Comparison of ENCODE assay signal across 12 cellular contexts in genomic region chr22:20459152-20459542, GRCh38. TPM values are rescaled to one million over a fixed set of nuclear protein-coding genes. Genes with fewer than 3 reads are reported as not detected.
DNase-seq lines count a peak whose midpoint lies in the region; ATAC-seq and TF ChIP-seq lines count a peak whose summit lies in the region.
"Had no signal": no experiment of that assay in that cellular context is flagged by ENCODE, and none has a peak within 500 bp of the region (broad histone marks: within the 10 kb centered on the region; RNA-seq: fewer than 3 reads in every experiment).

No MANE protein-coding gene starts in this region.

- H3K27ac Mint-ChIP-seq in chondrocyte (ENCODE audit: unreplicated experiment) (no peak overlapping the region), neural crest cell (ENCODE audit: unreplicated experiment) (peak overlapping the region; percentile 79)
- H3K27ac Mint-ChIP-seq: B cell had no signal

- intact Hi-C loops in Right ventricle myocardium inferior (cut with DNase I) = loop anchor here (5.0 to 10.0 kb wide), 2 partner anchors 38 to 64 kb away; partner anchors contain the start of genes KLHL22 and ZNF74
- intact Hi-C loops in left ventricle myocardium superior (cut with micrococcal nuclease) = loop anchor here (5.0 kb wide), 1 partner anchor 42 kb away; no protein-coding TSS in a partner anchor

- no peak for ATAC-seq in Right ventricle myocardium inferior
- no peak for ATAC-seq in left ventricle myocardium superior

- peaks cover 19% of the 10 kb centered on the region for H3K36me3 Mint-ChIP-seq in chondrocyte (ENCODE audit: low read depth)
- H3K36me3 Mint-ChIP-seq in neural crest cell (ENCODE audit: low read depth) = peaks cover 10% of the 10 kb centered on the region

- peak; percentile 9 for DNase-seq in Right ventricle myocardium inferior (ENCODE audit: missing footprints)
- no peak for DNase-seq in left ventricle myocardium superior
- peak; percentile 42 for DNase-seq in chondrocyte (ENCODE audit: low spot score)
- no peak for DNase-seq in neural crest cell (ENCODE audit: low read depth, low spot score)
- DNase-seq in NCI-H128 (lab: John Stamatoyannopoulos, UW; ENCODE audit: unreplicated experiment) = no peak
- DNase-seq in NCI-H2227 (lab: John Stamatoyannopoulos, UW; ENCODE audit: unreplicated experiment) = no peak
- no peak for DNase-seq in occipital lobe (lab: John Stamatoyannopoulos, UW)
- DNase-seq: KBM-7, NCI-H1048, NCI-H774, PC-9 had no signal

- no peak for TF ChIP-seq CTCF in chondrocyte (IDR thresholded peaks at IDR 0.05)
- no peak for TF ChIP-seq CTCF in neural crest cell (conservative IDR thresholded peaks at IDR 0.05)

- H3K4me1 Mint-ChIP-seq in chondrocyte (ENCODE audit: low read depth) (peaks cover 30% of the 10 kb centered on the region), neural crest cell (peaks cover 26% of the 10 kb centered on the region)

- no peak overlapping the region for H3K4me3 Mint-ChIP-seq in chondrocyte (ENCODE audit: unreplicated experiment)
- no peak overlapping the region for H3K4me3 Mint-ChIP-seq in neural crest cell
- H3K4me3 Mint-ChIP-seq: B cell had no signal

- no peaks in the 10 kb centered on the region for H3K9me3 Mint-ChIP-seq in chondrocyte (ENCODE audit: low read depth)
- H3K9me3 Mint-ChIP-seq in neural crest cell = no peaks in the 10 kb centered on the region

- H3K27me3 Mint-ChIP-seq in chondrocyte (ENCODE audit: low read depth) (no peaks in the 10 kb centered on the region), neural crest cell (ENCODE audit: low read depth) (no peaks in the 10 kb centered on the region)
- H3K27me3 Mint-ChIP-seq: B cell had no signal

RNA-seq across cellular contexts. Expression of gene SCARF2, which starts 21.5 kb away (rescaled TPM):
- total RNA-seq in Right ventricle myocardium inferior = 3.0 TPM
- 2.7 TPM for total RNA-seq in left ventricle myocardium superior
- 56.5 to 88.8 TPM (median 86.5 TPM) in 3 replicates for total RNA-seq in chondrocyte
- total RNA-seq in neural crest cell = 23.1 and 23.4 TPM in 2 replicates
- total RNA-seq in occipital lobe = 1.7 TPM

RNA-seq across cellular contexts. Expression of gene KLHL22, which starts 36.4 kb away (rescaled TPM):
- 12.4 TPM for total RNA-seq in Right ventricle myocardium inferior
- total RNA-seq in left ventricle myocardium superior = 14.2 TPM
- total RNA-seq in chondrocyte = 37.3 to 49.3 TPM (median 37.7 TPM) in 3 replicates
- 42.5 and 48.9 TPM in 2 replicates for total RNA-seq in neural crest cell
- total RNA-seq in occipital lobe = 43.7 TPM

RNA-seq across cellular contexts. Expression of gene MED15, which starts 48.3 kb away (rescaled TPM):
- total RNA-seq in Right ventricle myocardium inferior (38.1 TPM), left ventricle myocardium superior (51.0 TPM), chondrocyte (105 to 111 TPM (median 110 TPM) in 3 replicates), neural crest cell (78.6 and 84.5 TPM in 2 replicates), occipital lobe (11.9 TPM)

Comparison
In these comparisons a context has a peak if more than half of its experiments do, and no peak if none do; other contexts are left out.
1. DNase-seq: peak in Right ventricle myocardium inferior (single experiment) and chondrocyte (single experiment); none in left ventricle myocardium superior (single experiment), neural crest cell (single experiment), NCI-H128 (single experiment), NCI-H2227 (single experiment) and occipital lobe (single experiment).